35 cellular contexts compared by ENCODE assay signal in the genomic region with DNA sequence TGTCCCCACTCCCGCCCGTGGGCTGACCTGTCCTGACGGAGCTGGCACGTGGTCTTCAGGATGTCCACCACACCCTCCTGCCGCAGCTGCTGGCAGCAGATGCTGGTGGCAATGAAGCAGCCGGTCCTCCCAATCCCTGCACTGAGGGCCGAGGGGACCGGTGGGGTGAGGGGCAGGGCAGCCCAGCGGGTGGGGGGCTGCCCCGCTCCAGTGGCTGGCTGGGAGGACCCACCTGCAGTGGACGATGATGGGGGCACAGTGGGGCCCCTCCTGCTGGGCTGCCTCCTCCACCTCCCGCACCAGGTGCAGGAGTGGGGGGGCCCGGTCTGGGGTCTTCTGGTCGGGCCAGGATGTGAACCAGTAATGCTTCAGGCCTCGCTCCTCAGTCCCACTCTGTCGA. TPM values are rescaled to one million over a fixed set of nuclear protein-coding genes. Genes with fewer than 3 reads are reported as not detected.
"Had no signal": no experiment of that assay in that cellular context is flagged by ENCODE, and none has a peak within 500 bp of the region (broad histone marks: within the 10 kb centered on the region; RNA-seq: fewer than 3 reads in every experiment).

No MANE protein-coding gene starts in this region.

- H3K27ac Mint-ChIP-seq: activated B cell treated with CpG ODN at 0.5 μM for 24 hours; activated CD4-positive, alpha-beta memory T cell treated with anti-CD3 and anti-CD28 coated beads, Interleukin-2, amount 10 ng/mL, durations not matched to agents 7 days and 5 days; activated CD4-positive, alpha-beta T cell treated with anti-CD3 and anti-CD28 coated beads, Interleukin-2, amount 10 ng/mL, durations not matched to agents 24 days and 14 days; activated CD8-positive, alpha-beta memory T cell treated with anti-CD3 and anti-CD28 coated beads, Interleukin-2, amount 10 ng/mL, durations not matched to agents 7 days and 5 days; activated CD8-positive, alpha-beta T cell treated with anti-CD3 and anti-CD28 coated beads, Interleukin-2, amount 10 ng/mL, durations not matched to agents 7 days and 5 days; activated naive CD4-positive, alpha-beta T cell treated with anti-CD3 and anti-CD28 coated beads, Interleukin-2, amount 10 ng/mL, durations not matched to agents 7 days and 5 days; activated naive CD8-positive, alpha-beta T cell; activated naive CD8-positive, alpha-beta T cell treated with anti-CD3 and anti-CD28 coated beads, Interleukin-2, amount 10 ng/mL, durations not matched to agents 7 days and 5 days; activated naive CD8-positive, alpha-beta T cell treated with anti-CD3 and anti-CD28 coated beads, Interleukin-2, amount 50 U/mL, for 24 hours; activated T-cell treated with anti-CD3 and anti-CD28 coated beads, Interleukin-2, amount 50 U/mL, for 24 hours; activated T-helper 2 cell treated with anti-CD3 and anti-CD28 coated beads, Interferon-gamma antibody, Interleukin-2, Interleukin-4, amounts not matched to agents 10 μg/mL and 5 μg/mL and 100 μg/mL, durations not matched to agents 14 hours and 24 hours and 36 hours; brain; T-cell; T-helper 2 cell treated with Interferon-gamma antibody and Interleukin-4, amounts not matched to agents 5 μg/mL and 100 μg/mL, for 36 hours had no signal

- FAIRE-seq: bronchial epithelial cell, TTC549 had no signal

- H3K9me3 ChIP-seq: ascending aorta had no signal

- DNase-seq: activated B cell treated with CpG ODN at 0.5 μM for 24 hours; activated CD4-positive, alpha-beta memory T cell treated with anti-CD3 and anti-CD28 coated beads, Interleukin-2, amount 10 ng/mL, durations not matched to agents 7 days and 5 days; activated CD4-positive, alpha-beta T cell treated with anti-CD3 and anti-CD28 coated beads for 4 hours; activated CD4-positive, alpha-beta T cell treated with anti-CD3 and anti-CD28 coated beads, Interleukin-2, amount 10 ng/mL, durations not matched to agents 24 days and 14 days; activated CD4-positive, alpha-beta T cell treated with anti-CD3 and anti-CD28 coated beads, Interleukin-2, amount 50 U/mL, for 1 hour; activated CD4-positive, alpha-beta T cell treated with anti-CD3 and anti-CD28 coated beads, Interleukin-2, amount 50 U/mL, for 4 hours; activated CD4-positive, CD25-positive, alpha-beta regulatory T cell treated with anti-CD3 and anti-CD28 coated beads, Interleukin-2, amount 50 U/mL, for 72 hours; activated CD8-positive, alpha-beta memory T cell treated with anti-CD3 and anti-CD28 coated beads for 24 hours; activated CD8-positive, alpha-beta memory T cell treated with anti-CD3 and anti-CD28 coated beads, Interleukin-2, amount 10 ng/mL, durations not matched to agents 7 days and 5 days; activated CD8-positive, alpha-beta memory T cell treated with anti-CD3 and anti-CD28 coated beads, Interleukin-2, amount 50 U/mL, for 48 hours; activated CD8-positive, alpha-beta T cell treated with anti-CD3 and anti-CD28 coated beads, Interleukin-2, amount 10 ng/mL, durations not matched to agents 7 days and 5 days; activated effector memory CD4-positive, alpha-beta T cell treated with Interleukin-2 at 50 U/mL for 16 hours; activated gamma-delta T cell; activated naive CD4-positive, alpha-beta T cell treated with anti-CD3 and anti-CD28 coated beads, Interleukin-2, amount 10 ng/mL, durations not matched to agents 7 days and 5 days; activated naive CD4-positive, alpha-beta T cell treated with Interleukin-2 at 50 U/mL for 16 hours; activated naive CD8-positive, alpha-beta T cell treated with anti-CD3 and anti-CD28 coated beads, Interleukin-2, amount 10 ng/mL, durations not matched to agents 7 days and 5 days; activated naive CD8-positive, alpha-beta T cell treated with anti-CD3 and anti-CD28 coated beads, Interleukin-2, amount 50 U/mL, for 24 hours; activated T-cell treated with anti-CD3 and anti-CD28 coated beads, Interleukin-2, amount 50 U/mL, for 24 hours; activated T-cell treated with anti-CD3 and anti-CD28 coated beads, Interleukin-2, amount 50 U/mL, for 48 hours; amygdala; anterior cingulate cortex; T-cell; T-helper 2 cell; T-helper 9 cell had no signal

- H3K27ac ChIP-seq: ascending aorta, cardiac muscle cell, VCaP had no signal

- H3K36me3 Mint-ChIP-seq: activated CD8-positive, alpha-beta memory T cell treated with anti-CD3 and anti-CD28 coated beads, Interleukin-2, amount 10 ng/mL, durations not matched to agents 7 days and 5 days; activated naive CD4-positive, alpha-beta T cell treated with anti-CD3 and anti-CD28 coated beads, Interleukin-2, amount 10 ng/mL, durations not matched to agents 7 days and 5 days; activated naive CD4-positive, alpha-beta T cell treated with anti-CD3 and anti-CD28 coated beads, Interleukin-2, amount 50 U/mL, for 24 hours; activated naive CD8-positive, alpha-beta T cell; activated naive CD8-positive, alpha-beta T cell treated with anti-CD3 and anti-CD28 coated beads, Interleukin-2, amount 10 ng/mL, durations not matched to agents 7 days and 5 days; brain; T-cell had no signal

- H3K27me3 ChIP-seq: ascending aorta, cardiac muscle cell had no signal

- H3K4me1 ChIP-seq: ascending aorta had no signal

- H3K27me3 Mint-ChIP-seq: activated CD4-positive, alpha-beta memory T cell treated with anti-CD3 and anti-CD28 coated beads, Interleukin-2, amount 10 ng/mL, durations not matched to agents 7 days and 5 days; activated CD4-positive, alpha-beta T cell treated with anti-CD3 and anti-CD28 coated beads, Interleukin-2, amount 10 ng/mL, durations not matched to agents 24 days and 14 days; activated CD8-positive, alpha-beta memory T cell treated with anti-CD3 and anti-CD28 coated beads, Interleukin-2, amount 10 ng/mL, durations not matched to agents 7 days and 5 days; activated naive CD4-positive, alpha-beta T cell treated with anti-CD3 and anti-CD28 coated beads, Interleukin-2, amount 50 U/mL, for 24 hours; activated naive CD8-positive, alpha-beta T cell; activated naive CD8-positive, alpha-beta T cell treated with anti-CD3 and anti-CD28 coated beads, Interleukin-2, amount 10 ng/mL, durations not matched to agents 7 days and 5 days; activated naive CD8-positive, alpha-beta T cell treated with anti-CD3 and anti-CD28 coated beads, Interleukin-2, amount 50 U/mL, for 24 hours; activated T-cell treated with anti-CD3 and anti-CD28 coated beads, Interleukin-2, amount 50 U/mL, for 24 hours; central memory CD8-positive, alpha-beta T cell had no signal

- H3K36me3 ChIP-seq: ascending aorta, cardiac muscle cell had no signal

- H3K9me3 Mint-ChIP-seq: activated B cell treated with CpG ODN at 0.5 μM for 24 hours; activated CD4-positive, alpha-beta memory T cell treated with anti-CD3 and anti-CD28 coated beads, Interleukin-2, amount 10 ng/mL, durations not matched to agents 7 days and 5 days; activated CD4-positive, alpha-beta T cell treated with anti-CD3 and anti-CD28 coated beads, Interleukin-2, amount 10 ng/mL, durations not matched to agents 24 days and 14 days; activated naive CD4-positive, alpha-beta T cell treated with anti-CD3 and anti-CD28 coated beads, Interleukin-2, amount 10 ng/mL, durations not matched to agents 7 days and 5 days; activated naive CD4-positive, alpha-beta T cell treated with anti-CD3 and anti-CD28 coated beads, Interleukin-2, amount 50 U/mL, for 24 hours; activated naive CD8-positive, alpha-beta T cell treated with anti-CD3 and anti-CD28 coated beads, Interleukin-2, amount 10 ng/mL, durations not matched to agents 7 days and 5 days; activated naive CD8-positive, alpha-beta T cell treated with anti-CD3 and anti-CD28 coated beads, Interleukin-2, amount 50 U/mL, for 24 hours; activated T-cell treated with anti-CD3 and anti-CD28 coated beads, Interleukin-2, amount 50 U/mL, for 24 hours; activated T-helper 2 cell treated with anti-CD3 and anti-CD28 coated beads, Interferon-gamma antibody, Interleukin-2, Interleukin-4, amounts not matched to agents 10 μg/mL and 5 μg/mL and 100 μg/mL, durations not matched to agents 14 hours and 24 hours and 36 hours; brain; central memory CD8-positive, alpha-beta T cell; T-cell; T-helper 2 cell treated with Interferon-gamma antibody and Interleukin-4, amounts not matched to agents 5 μg/mL and 100 μg/mL, for 36 hours had no signal

- H3K4me3 Mint-ChIP-seq: activated B cell treated with CpG ODN at 0.5 μM for 24 hours; activated CD4-positive, alpha-beta memory T cell treated with anti-CD3 and anti-CD28 coated beads, Interleukin-2, amount 10 ng/mL, durations not matched to agents 7 days and 5 days; activated CD4-positive, alpha-beta T cell treated with anti-CD3 and anti-CD28 coated beads, Interleukin-2, amount 10 ng/mL, durations not matched to agents 24 days and 14 days; activated CD8-positive, alpha-beta memory T cell treated with anti-CD3 and anti-CD28 coated beads, Interleukin-2, amount 10 ng/mL, durations not matched to agents 7 days and 5 days; activated CD8-positive, alpha-beta T cell treated with anti-CD3 and anti-CD28 coated beads, Interleukin-2, amount 10 ng/mL, durations not matched to agents 7 days and 5 days; activated naive CD4-positive, alpha-beta T cell treated with anti-CD3 and anti-CD28 coated beads, Interleukin-2, amount 10 ng/mL, durations not matched to agents 7 days and 5 days; activated naive CD4-positive, alpha-beta T cell treated with anti-CD3 and anti-CD28 coated beads, Interleukin-2, amount 50 U/mL, for 24 hours; activated naive CD8-positive, alpha-beta T cell; activated naive CD8-positive, alpha-beta T cell treated with anti-CD3 and anti-CD28 coated beads, Interleukin-2, amount 10 ng/mL, durations not matched to agents 7 days and 5 days; activated naive CD8-positive, alpha-beta T cell treated with anti-CD3 and anti-CD28 coated beads, Interleukin-2, amount 50 U/mL, for 24 hours; activated T-cell treated with anti-CD3 and anti-CD28 coated beads, Interleukin-2, amount 50 U/mL, for 24 hours; brain; central memory CD8-positive, alpha-beta T cell; T-cell; T-helper 2 cell treated with Interferon-gamma antibody and Interleukin-4, amounts not matched to agents 5 μg/mL and 100 μg/mL, for 36 hours had no signal

- H3K4me3 ChIP-seq: ascending aorta, cardiac muscle cell had no signal

- ATAC-seq: activated CD8-positive, alpha-beta memory T cell treated with anti-CD3 and anti-CD28 coated beads, Interleukin-2, amount 10 ng/mL, durations not matched to agents 7 days and 5 days; activated CD8-positive, alpha-beta T cell treated with anti-CD3 and anti-CD28 coated beads, Interleukin-2, amount 10 ng/mL, durations not matched to agents 7 days and 5 days; activated naive CD8-positive, alpha-beta T cell treated with anti-CD3 and anti-CD28 coated beads, Interleukin-2, amount 50 U/mL, for 24 hours; T-cell had no signal

RNA-seq across cellular contexts. Expression of a gene that starts 3.4 kb away (rescaled TPM):
- total RNA-seq: activated CD4-positive, alpha-beta T cell treated with anti-CD3 and anti-CD28 coated beads, Interleukin-2, amount 10 ng/mL, durations not matched to agents 24 days and 14 days; activated CD8-positive, alpha-beta T cell treated with anti-CD3 and anti-CD28 coated beads, Interleukin-2, amount 10 ng/mL, durations not matched to agents 7 days and 5 days; ascending aorta had no signal
